ENCODE assay signal across 8 cellular contexts in the genomic region with DNA sequence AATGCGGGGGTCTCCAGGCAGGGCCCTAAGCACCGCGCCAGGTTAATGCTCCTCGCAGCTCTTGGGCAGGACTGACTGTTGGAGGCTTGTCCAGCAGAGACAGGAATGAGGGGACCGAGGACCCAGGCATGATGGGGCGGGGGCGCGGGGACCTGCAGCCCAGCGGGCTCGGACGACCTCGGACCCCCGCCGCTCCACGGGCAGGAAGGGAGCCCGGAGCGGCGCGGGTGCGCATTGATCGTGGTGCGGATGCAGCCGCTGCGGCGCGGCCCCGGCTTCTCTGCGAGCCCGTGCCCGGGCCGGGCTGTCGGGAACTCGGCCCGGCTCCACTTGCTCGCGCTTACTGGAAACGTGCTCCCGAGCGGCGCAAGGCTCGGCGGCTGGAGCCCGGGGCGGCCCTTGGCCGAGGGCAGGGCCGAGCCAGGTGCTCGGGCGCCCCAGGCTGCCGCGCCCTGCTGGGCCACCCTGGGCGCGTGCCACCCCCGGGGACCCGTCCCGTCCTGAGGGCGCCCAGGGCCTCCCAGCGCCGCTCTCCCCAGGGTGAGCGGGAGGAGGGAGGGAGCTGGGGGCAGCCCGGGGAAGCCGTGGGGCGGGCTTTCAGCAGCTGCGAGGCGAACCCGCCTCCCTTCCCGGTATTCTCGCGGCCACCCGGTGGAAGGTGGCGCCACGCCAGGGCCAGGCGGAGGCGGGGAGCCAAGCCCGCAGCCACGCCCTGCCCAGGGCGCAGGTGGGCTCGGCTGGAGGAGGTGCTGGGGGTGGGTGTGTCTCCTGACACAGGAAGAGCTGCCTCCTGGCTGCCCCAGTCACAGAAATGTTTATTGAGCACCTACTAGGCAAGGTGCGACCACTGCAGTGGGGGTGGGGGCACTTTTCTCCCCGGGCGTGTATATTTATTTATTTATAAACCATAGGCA. TPM values are rescaled to one million over a fixed set of nuclear protein-coding genes. Genes with fewer than 3 reads are reported as not detected.
A peak's percentile ranks its signal among the peaks of the same experiment; 100 is the strongest.
DNase-seq lines count a peak whose midpoint lies in the region; ATAC-seq and TF ChIP-seq lines count a peak whose summit lies in the region.

No MANE protein-coding gene starts in this region.

- no peaks in the 10 kb centered on the region for H3K27me3 Mint-ChIP-seq in CD8-positive, alpha-beta T cell (ENCODE audit: low read depth)
- H3K27me3 Mint-ChIP-seq in HFFc6 (ENCODE audit: insufficient read depth): peaks cover 4% of the 10 kb centered on the region

- no peaks in the 10 kb centered on the region for H3K27me3 ChIP-seq in CD8-positive, alpha-beta T cell (ENCODE audit: insufficient read depth, low read length)
- H3K27me3 ChIP-seq in endocrine pancreas (ENCODE audit: control insufficient read depth, insufficient read depth, low read length): no peaks in the 10 kb centered on the region

- H3K4me1 Mint-ChIP-seq in CD8-positive, alpha-beta T cell (ENCODE audit: low read depth): peaks cover 39% of the 10 kb centered on the region
- peaks cover 42% of the 10 kb centered on the region for H3K4me1 Mint-ChIP-seq in HFFc6 (ENCODE audit: low read depth)

- CTCF ChIA-PET in CD8-positive, alpha-beta T cell (lab: Charles Lee): interaction anchor here (0.8 to 3.0 kb wide), 8 partner anchors 22 to 108 kb away, joined by 3 to 10 read pairs (median 5); no protein-coding TSS in a partner anchor

- no peak for TF ChIP-seq CTCF in CD8-positive, alpha-beta T cell (IDR thresholded peaks at IDR 0.05)
- no peak for TF ChIP-seq CTCF in HFFc6 (IDR thresholded peaks at IDR 0.05)
- no peak for TF ChIP-seq CTCF in mucosa of descending colon (IDR thresholded peaks at IDR 0.05)

- peak; percentile 36 to 78 (median 69) for DNase-seq in CD8-positive, alpha-beta T cell
- DNase-seq in HFFc6: peak; percentile 50
- peak; percentile 69 to 94 for DNase-seq in NCI-H526 (lab: John Stamatoyannopoulos, UW)
- peak; percentile 34 to 42 for DNase-seq in activated CD8-positive, alpha-beta memory T cell treated with anti-CD3 and anti-CD28 coated beads for 1 hour (ENCODE audit: extremely low read depth in 1 of 2, low read depth in 1 of 2)
- DNase-seq in mucosa of descending colon: peak; percentile 92 to 96 (median 94)
- DNase-seq in stimulated activated CD8-positive, alpha-beta memory T cell treated with anti-CD3 and anti-CD28 coated beads, Interleukin-4, amount 100 ng/mL, for 48 hours: peak; percentile 85

- no peaks in the 10 kb centered on the region for H3K36me3 Mint-ChIP-seq in CD8-positive, alpha-beta T cell
- H3K36me3 Mint-ChIP-seq in HFFc6 (ENCODE audit: low read depth): no peaks in the 10 kb centered on the region

- H3K36me3 ChIP-seq in CD8-positive, alpha-beta T cell (ENCODE audit: insufficient read depth, low read length): no peaks in the 10 kb centered on the region
- H3K36me3 ChIP-seq in endocrine pancreas (ENCODE audit: control insufficient read depth, insufficient read depth, low read length) (no peaks in the 10 kb centered on the region), mucosa of descending colon (ENCODE audit: low read depth) (no peaks in the 10 kb centered on the region)

- POLR2A ChIA-PET in CD8-positive, alpha-beta T cell (lab: Charles Lee): interaction anchor here (0.5 to 1.2 kb wide), 4 partner anchors 32 to 63 kb away, joined by 3 to 4 read pairs (median 4); no protein-coding TSS in a partner anchor

- intact Hi-C loops in CD8-positive, alpha-beta T cell (cut with DNase I, micrococcal nuclease): loop anchor here (1.0 to 2.0 kb wide), 3 partner anchors 42 to 47 kb away; a partner anchor contains a TSS
- intact Hi-C loops in mucosa of descending colon (cut with DNase I, micrococcal nuclease): no loop called here

- H3K4me3 Mint-ChIP-seq in CD8-positive, alpha-beta T cell: peak overlapping the region; percentile 73
- H3K4me3 Mint-ChIP-seq in HFFc6: peak overlapping the region; percentile 61

- ATAC-seq in CD8-positive, alpha-beta T cell: peak; percentile 82
- ATAC-seq in mucosa of descending colon (peak; percentile 75), HG03439 (IDR thresholded peaks at IDR 0.05; ENCODE audit: unreplicated experiment) (no peak)

- H3K9me3 ChIP-seq in CD8-positive, alpha-beta T cell (ENCODE audit: low read length): no peaks in the 10 kb centered on the region
- H3K9me3 ChIP-seq in endocrine pancreas (ENCODE audit: control insufficient read depth, low read length) (no peaks in the 10 kb centered on the region), mucosa of descending colon (no peaks in the 10 kb centered on the region)

- H3K4me3 ChIP-seq in CD8-positive, alpha-beta T cell (ENCODE audit: low read depth, low read length): peak overlapping the region; percentile 57
- no peak overlapping the region for H3K4me3 ChIP-seq in endocrine pancreas (ENCODE audit: control insufficient read depth, insufficient read depth, low read length)
- H3K4me3 ChIP-seq in mucosa of descending colon: no peak overlapping the region

- peak overlapping the region; percentile 64 for H3K27ac Mint-ChIP-seq in CD8-positive, alpha-beta T cell
- H3K27ac Mint-ChIP-seq in HFFc6: peak overlapping the region; percentile 99

- H3K4me1 ChIP-seq in CD8-positive, alpha-beta T cell (ENCODE audit: insufficient read depth, low read length): peaks cover 39% of the 10 kb centered on the region
- no peaks in the 10 kb centered on the region for H3K4me1 ChIP-seq in endocrine pancreas (ENCODE audit: control insufficient read depth, insufficient read depth, low read length)
- peaks cover 44% of the 10 kb centered on the region for H3K4me1 ChIP-seq in mucosa of descending colon (ENCODE audit: low read depth)

- no peaks in the 10 kb centered on the region for H3K9me3 Mint-ChIP-seq in CD8-positive, alpha-beta T cell
- H3K9me3 Mint-ChIP-seq in HFFc6: no peaks in the 10 kb centered on the region

- H3K9ac ChIP-seq in endocrine pancreas (ENCODE audit: control insufficient read depth, insufficient read depth, low read length): peak overlapping the region; percentile 23

- no peak overlapping the region for H3K27ac ChIP-seq in CD8-positive, alpha-beta T cell (ENCODE audit: low read depth, low read length)

RNA-seq across cellular contexts. Expression of a gene that starts 45.9 kb away (rescaled TPM):
- total RNA-seq in CD8-positive, alpha-beta T cell: 100 to 1,000 TPM; 279 to 283 TPM
- total RNA-seq in HFFc6 (2021; fragmentation: NEBNext Ultra II Directional; extraction: Animal tissue kit (Norgen Biotek cat#: 25700)): 10 to 100 TPM; 27.4 to 37.2 (median 33.2) TPM
- 10 to 100 TPM; 21.9 to 41.3 (median 23.2) TPM for total RNA-seq in mucosa of descending colon

Comparison
In these comparisons a context has a peak if more than half of its experiments do, and no peak if none do; other contexts are left out.
1. DNase-seq: peak in every context shown above with its lines; median percentile 94 in mucosa of descending colon; 85 in stimulated activated CD8-positive, alpha-beta memory T cell treated with anti-CD3 and anti-CD28 coated beads, Interleukin-4, amount 100 ng/mL, for 48 hours; 82 in NCI-H526; 69 in CD8-positive, alpha-beta T cell; 50 in HFFc6; 38 in activated CD8-positive, alpha-beta memory T cell treated with anti-CD3 and anti-CD28 coated beads for 1 hour.
2. RNA of a gene that starts 45.9 kb away (total RNA-seq): 279 to 283 TPM in CD8-positive, alpha-beta T cell; 27.4 to 37.2 TPM in HFFc6 and 21.9 to 41.3 TPM in mucosa of descending colon; every median in the first group is over 4 times any median in the second.
3. intact Hi-C loops: an anchor here in CD8-positive, alpha-beta T cell (1.0 to 2.0 kb wide); none called in mucosa of descending colon.